8 cellular contexts compared by ENCODE assay signal in genomic region chr19:37654833-37655688, GRCh38. TPM values are rescaled to one million over a fixed set of nuclear protein-coding genes. Genes with fewer than 3 reads are reported as not detected.
DNase-seq lines count a peak whose midpoint lies in the region; ATAC-seq and TF ChIP-seq lines count a peak whose summit lies in the region.

ZFP30 (minus strand) TSS chr19:37655465; CDS start chr19:37647822, 7,643 bp downstream.

- peaks cover 17% of the 10 kb centered on the region for H3K79me2 ChIP-seq in parathyroid adenoma

- peak within 1 kb of the TSS; percentile 99 for H3K27ac Mint-ChIP-seq in activated naive CD8-positive, alpha-beta T cell treated with anti-CD3 and anti-CD28 coated beads, Interleukin-2, amount 10 ng/mL, durations not matched to agents 7 days and 5 days

- H3K4me2 ChIP-seq in parathyroid adenoma (ENCODE audit: low read length), result peak within 1 kb of the TSS; percentile 86

- H3K4me3 ChIP-seq in SK-N-MC (peak within 1 kb of the TSS; percentile 82), cardiac muscle cell (peak within 1 kb of the TSS; percentile 63), parathyroid adenoma (ENCODE audit: low read depth, low read length) (peak within 1 kb of the TSS; percentile 89), thymus (ENCODE audit: low read length) (peak within 1 kb of the TSS; percentile 53)

- peak within 1 kb of the TSS; percentile 82 for H2AFZ ChIP-seq in parathyroid adenoma

- peaks cover 29% of the 10 kb centered on the region for H3K36me3 Mint-ChIP-seq in activated naive CD8-positive, alpha-beta T cell treated with anti-CD3 and anti-CD28 coated beads, Interleukin-2, amount 10 ng/mL, durations not matched to agents 7 days and 5 days

- H3K9me3 ChIP-seq in KOPT-K1 (ENCODE audit: insufficient read depth, low read length, poor library complexity, severe bottlenecking) (peaks cover 26% of the 10 kb centered on the region), SK-N-MC (ENCODE audit: low read depth, low read length) (no peaks in the 10 kb centered on the region; the same call in 1 of the 2 replicates), cardiac muscle cell (ENCODE audit: low read depth) (no peaks in the 10 kb centered on the region), parathyroid adenoma (ENCODE audit: control insufficient read depth, low read length) (no peaks in the 10 kb centered on the region), thymus (ENCODE audit: control insufficient read depth) (no peaks in the 10 kb centered on the region)

- peak; percentile 71 for ATAC-seq in GM21717 (IDR thresholded peaks at IDR 0.05; ENCODE audit: unreplicated experiment)
- peak; percentile 83 for ATAC-seq in activated naive CD8-positive, alpha-beta T cell treated with anti-CD3 and anti-CD28 coated beads, Interleukin-2, amount 10 ng/mL, durations not matched to agents 7 days and 5 days (ENCODE audit: low read depth)

- no peaks in the 10 kb centered on the region for H3K27me3 Mint-ChIP-seq in activated naive CD8-positive, alpha-beta T cell treated with anti-CD3 and anti-CD28 coated beads, Interleukin-2, amount 10 ng/mL, durations not matched to agents 7 days and 5 days

- no peak for TF ChIP-seq CTCF in cardiac muscle cell (IDR thresholded peaks at IDR 0.05; ENCODE audit: low read depth, low read length)
- no peak for TF ChIP-seq CTCF in parathyroid adenoma (IDR thresholded peaks at IDR 0.05)

- peaks cover 32% of the 10 kb centered on the region for H3K36me3 ChIP-seq in KOPT-K1 (ENCODE audit: insufficient read depth, low read length)
- peaks cover 3% of the 10 kb centered on the region; the same call in 1 of the 2 replicates for H3K36me3 ChIP-seq in SK-N-MC (ENCODE audit: insufficient read depth, low read length)
- no peaks in the 10 kb centered on the region for H3K36me3 ChIP-seq in cardiac muscle cell
- H3K36me3 ChIP-seq in parathyroid adenoma (ENCODE audit: control insufficient read depth, insufficient read depth, low read length), result no peaks in the 10 kb centered on the region
- H3K36me3 ChIP-seq in thymus (ENCODE audit: control insufficient read depth, insufficient read depth), result no peaks in the 10 kb centered on the region

- H3K27me3 ChIP-seq in cardiac muscle cell, result no peaks in the 10 kb centered on the region
- H3K27me3 ChIP-seq in parathyroid adenoma (ENCODE audit: control insufficient read depth, insufficient read depth, low read length), result no peaks in the 10 kb centered on the region
- no peaks in the 10 kb centered on the region for H3K27me3 ChIP-seq in thymus (ENCODE audit: control insufficient read depth, insufficient read depth)

- peak within 1 kb of the TSS; percentile 80 for H3K4me3 Mint-ChIP-seq in activated naive CD8-positive, alpha-beta T cell treated with anti-CD3 and anti-CD28 coated beads, Interleukin-2, amount 10 ng/mL, durations not matched to agents 7 days and 5 days

- POLR2A ChIA-PET in activated naive CD8-positive, alpha-beta T cell treated with anti-CD3 and anti-CD28 coated beads, Interleukin-2, amount 10 ng/mL, durations not matched to agents 7 days and 5 days (lab: Charles Lee), result interaction anchor here (0.7 to 2.5 kb wide), 2 partner anchors 60 to 1050 kb away, joined by 3 to 12 read pairs; partner anchors contain the start of genes ZNF382, ZNF540 and ZNF571

- H3K27ac ChIP-seq in KOPT-K1 (ENCODE audit: low read depth, low read length, poor library complexity, severe bottlenecking), result peak within 1 kb of the TSS; percentile 91
- peak within 1 kb of the TSS; percentile 45; the same call in 1 of the 2 replicates for H3K27ac ChIP-seq in SK-N-MC
- H3K27ac ChIP-seq in cardiac muscle cell, result peak within 1 kb of the TSS; percentile 89
- H3K27ac ChIP-seq in parathyroid adenoma, result peak within 1 kb of the TSS; percentile 92
- H3K27ac ChIP-seq in thymus (ENCODE audit: low read depth), result peak within 1 kb of the TSS; percentile 89

- H3K9ac ChIP-seq in SK-N-MC (ENCODE audit: insufficient read length), result peak within 1 kb of the TSS; percentile 84
- H3K9ac ChIP-seq in parathyroid adenoma, result peak within 1 kb of the TSS; percentile 64

- DNase-seq in DMS153 (lab: John Stamatoyannopoulos, UW), result peak; percentile 85
- DNase-seq in SK-N-MC (ENCODE audit: low read depth, low spot score), result no peak
- peak; percentile 89 for DNase-seq in activated naive CD8-positive, alpha-beta T cell treated with anti-CD3 and anti-CD28 coated beads, Interleukin-2, amount 10 ng/mL, durations not matched to agents 7 days and 5 days
- DNase-seq in cardiac muscle cell (ENCODE audit: low read depth in 1 of 2, low spot score in 1 of 2), result peak; percentile 85 to 88

- under 1% methylated on average over 66 of the region's 66 CpGs for WGBS in thymus

- peaks cover 10% of the 10 kb centered on the region for H3K9me3 Mint-ChIP-seq in activated naive CD8-positive, alpha-beta T cell treated with anti-CD3 and anti-CD28 coated beads, Interleukin-2, amount 10 ng/mL, durations not matched to agents 7 days and 5 days

- peaks cover 17% of the 10 kb centered on the region for H3K4me1 ChIP-seq in cardiac muscle cell (ENCODE audit: low read depth)
- peaks cover 3% of the 10 kb centered on the region for H3K4me1 ChIP-seq in parathyroid adenoma
- H3K4me1 ChIP-seq in thymus (ENCODE audit: control insufficient read depth, insufficient read depth, low read length), result peaks cover 4% of the 10 kb centered on the region

- H3K4me1 Mint-ChIP-seq in activated naive CD8-positive, alpha-beta T cell treated with anti-CD3 and anti-CD28 coated beads, Interleukin-2, amount 10 ng/mL, durations not matched to agents 7 days and 5 days, result peaks cover 18% of the 10 kb centered on the region

RNA-seq across cellular contexts. Expression of gene ZFP30, which starts in this region (rescaled TPM):
- 10 to 100 TPM; 16.6 to 18.9 TPM for total RNA-seq in activated naive CD8-positive, alpha-beta T cell treated with anti-CD3 and anti-CD28 coated beads, Interleukin-2, amount 10 ng/mL, durations not matched to agents 7 days and 5 days
- 24.5 and 27.0 TPM in 2 replicates for total RNA-seq in cardiac muscle cell
- polyA plus RNA-seq in cardiac muscle cell, result 7.1 and 10.9 TPM in 2 replicates
- 7.4 TPM for polyA plus RNA-seq in thymus
